Comparison of ENCODE assay signal across 16 cellular contexts in the genomic region with DNA sequence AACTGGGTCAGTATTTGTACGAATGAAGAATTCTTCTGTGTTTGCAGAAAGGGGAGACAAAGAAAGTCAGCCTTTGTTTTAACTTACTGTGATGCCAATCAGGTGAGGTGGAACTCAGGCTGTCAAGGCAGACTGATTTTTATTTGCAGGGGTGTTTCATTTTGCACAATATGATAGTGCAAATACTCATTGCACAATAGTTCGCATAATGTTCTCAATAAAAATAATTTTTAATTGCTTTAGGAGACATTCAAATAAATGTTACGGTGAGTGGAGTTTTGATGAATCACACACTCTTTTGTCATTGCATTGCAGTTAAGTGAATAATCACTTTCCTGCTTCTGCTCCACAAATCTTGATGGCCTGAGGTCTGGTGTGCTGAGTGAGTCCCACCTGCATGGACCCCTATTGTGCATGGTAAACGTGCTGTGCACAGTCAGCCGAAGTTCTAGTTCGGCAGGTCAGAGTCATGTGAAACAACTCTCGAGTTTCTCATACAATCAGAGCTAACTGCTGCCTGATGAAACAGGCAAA.
DNase-seq lines count a peak whose midpoint lies in the region; ATAC-seq and TF ChIP-seq lines count a peak whose summit lies in the region.
"Had no signal": no experiment of that assay in that cellular context is flagged by ENCODE, and none has a peak within 500 bp of the region (broad histone marks: within the 10 kb centered on the region; RNA-seq: fewer than 3 reads in every experiment).

No MANE protein-coding gene starts in this region.

- no peak overlapping the region for H2AFZ ChIP-seq in mesenchymal stem cell (ENCODE audit: low read depth, low read length)

- H4K91ac ChIP-seq in mesenchymal stem cell (ENCODE audit: low read length): no peak overlapping the region

- no peak overlapping the region for H3K9ac ChIP-seq in mesenchymal stem cell (ENCODE audit: low read length)

- no peak overlapping the region for H2BK12ac ChIP-seq in mesenchymal stem cell (ENCODE audit: low read length in 2 of 2)

- H3K4me3 ChIP-seq in choroid plexus epithelial cell (ENCODE audit: low read depth, low read length) (no peak overlapping the region), mesenchymal stem cell (ENCODE audit: insufficient read depth in 1 of 2, low read depth in 1 of 2, low read length in 2 of 2) (no peak overlapping the region)
- H3K4me3 ChIP-seq: thyroid gland had no signal

- H3K9me3 ChIP-seq in mesenchymal stem cell (ENCODE audit: control insufficient read depth, low read length): no peaks in the 10 kb centered on the region
- H3K9me3 ChIP-seq: thyroid gland had no signal

- no peak overlapping the region for H3K23ac ChIP-seq in mesenchymal stem cell (ENCODE audit: low read length in 2 of 2)

- ATAC-seq in HG03045 (IDR thresholded peaks at IDR 0.05; ENCODE audit: unreplicated experiment): no peak
- no peak for ATAC-seq in activated CD4-positive, CD25-positive, alpha-beta regulatory T cell treated with anti-CD3 and anti-CD28 coated beads, Interleukin-2, amount 50 U/mL, for 24 hours
- ATAC-seq in GM21528 (IDR thresholded peaks at IDR 0.05; ENCODE audit: low FRiP score, unreplicated experiment): no peak

- H3K4me2 ChIP-seq in mesenchymal stem cell (ENCODE audit: low read length, poor library complexity, severe bottlenecking): peak overlapping the region; percentile 7

- no peaks in the 10 kb centered on the region for H3K36me3 ChIP-seq in mesenchymal stem cell (ENCODE audit: control insufficient read depth in 1 of 2, insufficient read depth in 2 of 2, low read depth in 1 of 2, low read length in 2 of 2)
- H3K36me3 ChIP-seq: thyroid gland had no signal

- 55% methylated on average over 6 of the region's 7 CpGs for WGBS in mesenchymal stem cell

- no peak overlapping the region for H4K8ac ChIP-seq in mesenchymal stem cell (ENCODE audit: low read length)

- TF ChIP-seq CTCF in choroid plexus epithelial cell (conservative IDR thresholded peaks at IDR 0.05; ENCODE audit: low read depth, low read length): no peak

- no peak overlapping the region for H2BK15ac ChIP-seq in mesenchymal stem cell (ENCODE audit: low read depth, poor library complexity, severe bottlenecking)

- H3K4ac ChIP-seq in mesenchymal stem cell (ENCODE audit: low read depth in 1 of 2, low read length in 2 of 2): no peak overlapping the region

- peak overlapping the region in 1 of 2 experiments; percentile 34 for H3K18ac ChIP-seq in mesenchymal stem cell (ENCODE audit: low read depth in 1 of 2, low read length in 2 of 2)

- H3K4me1 ChIP-seq in mesenchymal stem cell (ENCODE audit: control insufficient read depth, insufficient read depth, low read depth, low read length): peaks cover 3% of the 10 kb centered on the region

- peak overlapping the region; percentile 61 for H3K27ac ChIP-seq in mesenchymal stem cell (ENCODE audit: low read length, poor library complexity, severe bottlenecking)
- H3K27ac ChIP-seq: thyroid gland had no signal

- H2AK5ac ChIP-seq in mesenchymal stem cell (ENCODE audit: low read length, severe bottlenecking): no peak overlapping the region

- H3K14ac ChIP-seq in mesenchymal stem cell (ENCODE audit: low read length in 2 of 2): peak overlapping the region in 1 of 2 experiments; percentile 80

- no peaks in the 10 kb centered on the region for H3K79me1 ChIP-seq in mesenchymal stem cell (replicated peaks; ENCODE audit: low read length, poor library complexity, severe bottlenecking)

- no peak overlapping the region for H2BK120ac ChIP-seq in mesenchymal stem cell (ENCODE audit: low read depth, low read length)

- DNase-seq in Daoy (ENCODE audit: low read depth) (peak; percentile 21), NCI-H69 (lab: John Stamatoyannopoulos, UW) (peak; percentile 62), choroid plexus epithelial cell (ENCODE audit: low read depth) (peak; percentile 39), mesenchymal stem cell (no peak), cerebellum (ENCODE audit: low spot score) (no peak)
- DNase-seq: activated CD4-positive, alpha-beta T cell treated with anti-CD3 and anti-CD28 coated beads, Interleukin-2, amount 50 U/mL, for 4 hours; activated T-cell treated with anti-CD3 and anti-CD28 coated beads, Interleukin-2, amount 50 U/mL, for 48 hours; NCI-H1048; NCI-H2171; occipital lobe; SIG-M5; stimulated activated CD4-positive, alpha-beta T cell treated with anti-CD3 and anti-CD28 coated beads, Interleukin-4, amount 100 ng/mL, for 4 hours; thyroid gland had no signal

- H3K27me3 ChIP-seq in mesenchymal stem cell (ENCODE audit: control insufficient read depth in 1 of 2, insufficient read depth in 1 of 2, low read length in 2 of 2): peaks cover 0 to 6% of the 10 kb centered on the region in 2 experiments
- H3K27me3 ChIP-seq: thyroid gland had no signal

- no peak overlapping the region for H2BK5ac ChIP-seq in mesenchymal stem cell (ENCODE audit: low read depth, low read length, poor library complexity, severe bottlenecking)

Comparison
In these comparisons a context has a peak if more than half of its experiments do, and no peak if none do; other contexts are left out.
1. DNase-seq: peak in Daoy (single experiment), NCI-H69 (single experiment) and choroid plexus epithelial cell (single experiment); none in mesenchymal stem cell (single experiment) and cerebellum (single experiment).